8 cellular contexts compared by ENCODE assay signal in the genomic region with DNA sequence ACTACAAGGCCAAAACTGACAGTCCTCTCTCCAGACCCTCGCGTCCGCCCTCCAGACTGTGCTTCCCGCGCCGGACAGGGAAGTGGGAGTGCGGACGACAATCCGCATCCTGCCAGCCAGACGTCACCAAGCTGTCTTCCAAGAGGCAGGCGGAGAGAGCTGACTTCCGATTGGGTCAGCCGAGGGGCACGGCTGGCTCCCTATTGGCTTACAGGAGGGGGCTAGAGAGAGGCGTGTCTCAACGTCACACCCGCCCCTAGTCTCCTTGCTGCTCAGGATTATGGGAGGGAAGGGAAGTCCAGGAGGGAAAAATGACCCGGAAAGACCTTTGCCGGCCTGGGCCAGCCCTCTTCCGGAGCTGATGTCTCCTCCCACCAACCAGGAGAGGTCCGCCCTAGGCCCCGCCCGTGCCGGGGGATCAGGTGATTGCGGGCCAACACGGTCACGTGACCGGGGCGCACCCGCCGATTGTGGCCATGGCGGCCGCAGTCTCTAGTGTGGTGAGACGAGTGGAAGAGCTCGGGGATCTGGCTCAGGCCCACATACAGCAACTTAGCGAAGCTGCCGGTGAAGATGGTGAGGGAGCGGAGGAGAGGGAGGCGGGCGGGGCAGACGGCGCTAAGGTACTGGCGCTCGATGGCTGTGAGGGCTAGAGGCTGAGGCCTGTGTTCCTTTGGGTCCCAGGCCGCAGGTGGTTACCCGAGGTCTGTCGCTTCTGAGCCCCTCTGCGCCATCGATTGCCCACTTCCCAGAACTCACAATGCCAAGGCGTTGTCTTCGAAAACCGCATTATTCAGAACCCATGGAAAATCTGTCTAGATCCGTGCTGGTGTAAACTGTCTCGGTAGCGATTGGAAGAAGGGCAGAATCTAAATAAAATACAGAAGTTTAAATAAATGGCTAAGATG. TPM values are rescaled to one million over a fixed set of nuclear protein-coding genes. Genes with fewer than 3 reads are reported as not detected.
A peak's percentile ranks its signal among the peaks of the same experiment; 100 is the strongest.
DNase-seq lines count a peak whose midpoint lies in the region; ATAC-seq and TF ChIP-seq lines count a peak whose summit lies in the region.

A gene with protein sequence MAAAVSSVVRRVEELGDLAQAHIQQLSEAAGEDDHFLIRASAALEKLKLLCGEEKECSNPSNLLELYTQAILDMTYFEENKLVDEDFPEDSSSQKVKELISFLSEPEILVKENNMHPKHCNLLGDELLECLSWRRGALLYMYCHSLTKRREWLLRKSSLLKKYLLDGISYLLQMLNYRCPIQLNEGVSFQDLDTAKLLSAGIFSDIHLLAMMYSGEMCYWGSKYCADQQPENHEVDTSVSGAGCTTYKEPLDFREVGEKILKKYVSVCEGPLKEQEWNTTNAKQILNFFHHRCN (plus strand): TSS at position 453 of the 908 bp plus-strand sequence. CDS start 24 bp downstream, at position 477.

- no peaks in the 10 kb centered on the region for H3K27me3 Mint-ChIP-seq in type B pancreatic cell

- H3K36me3 ChIP-seq in heart left ventricle, result peaks cover 0 to 30% (median 17%) of the 10 kb centered on the region in 9 donors

- 0 to 1% (median 0%) methylated on average over 32 to 55 of the region's 55 CpGs for WGBS in heart left ventricle, 4 donors

- TF ChIP-seq CTCF in GM13976 (IDR thresholded peaks at IDR 0.05; ENCODE audit: borderline replicate concordance, control extremely low read depth, extremely low read depth, insufficient read depth, missing control alignments) (no peak), heart left ventricle (IDR thresholded peaks at IDR 0.05) (no peak), type B pancreatic cell (conservative IDR thresholded peaks at IDR 0.05) (no peak)

- H3K27me3 ChIP-seq in heart left ventricle, result no peaks in the 10 kb centered on the region

- in situ Hi-C loops in GM13976 (cut with MboI; ENCODE audit: low sequenced_read_pairs, unreplicated experiment), result no loop called here

- ATAC-seq in HG02870 (IDR thresholded peaks at IDR 0.05; ENCODE audit: unreplicated experiment) (peak; percentile 99), heart left ventricle (peak; percentile 99)

- DNase-seq in GM13976 (ENCODE audit: low spot score) (peak; percentile 96), NCI-H146 treated with DMSO at 0.1 percent for 48 hours (lab: John Stamatoyannopoulos, UW; ENCODE audit: unreplicated experiment) (peak; percentile 99), amniotic epithelial cell (ENCODE audit: low read depth) (peak; percentile 100), heart left ventricle (peak; percentile 99), pons (ENCODE audit: low spot score) (peak; percentile 100), type B pancreatic cell (ENCODE audit: extremely low spot score, unreplicated experiment) (peak; percentile 98)

- H3K9me3 ChIP-seq in heart left ventricle, result no peaks in the 10 kb centered on the region

- peak in 1 of 2 donors; percentile 63 for TF ChIP-seq POLR2A in heart left ventricle (IDR thresholded peaks at IDR 0.05)

- peak within 1 kb of the TSS; percentile 99 for H3K27ac Mint-ChIP-seq in type B pancreatic cell

- peak within 1 kb of the TSS; percentile 76 to 92 (median 88) for H3K27ac ChIP-seq in heart left ventricle

- peak within 1 kb of the TSS; percentile 97 for H3K4me3 Mint-ChIP-seq in type B pancreatic cell

- H3K36me3 Mint-ChIP-seq in type B pancreatic cell, result peaks cover 9% of the 10 kb centered on the region

- intact Hi-C loops in T-helper 1 cell treated with Interleukin-12 subunit alpha and Interleukin-12 subunit beta and Interleukin-4 antibody, amounts not matched to agents 30 ng/mL and 1 ng/mL, for 36 hours (cut with micrococcal nuclease), result loop anchor here (1.0 to 10.0 kb wide), 18 partner anchors 11 to 1699 kb away; partner anchors contain the start of genes ANXA2R, C5orf34, FBXO4 and HMGCS1
- intact Hi-C loops in heart left ventricle (cut with DNase I), result loop anchor here in 7 of 10 donors (1.0 to 2.0 kb wide), 6 partner anchors 20 to 35 kb away; partner anchors contain the start of genes FBXO4 (in 4 of the 7) and OXCT1 (in 3 of the 7)

- H3K4me1 Mint-ChIP-seq in type B pancreatic cell (ENCODE audit: unreplicated experiment), result peaks cover 21% of the 10 kb centered on the region

- peak within 1 kb of the TSS; percentile 45 to 90 (median 77) for H3K4me3 ChIP-seq in heart left ventricle

- no peaks in the 10 kb centered on the region for H3K9me3 Mint-ChIP-seq in type B pancreatic cell

- peaks cover 3 to 47% (median 26%) of the 10 kb centered on the region in 12 donors for H3K4me1 ChIP-seq in heart left ventricle

RNA-seq across cellular contexts. Expression of the gene that starts here (rescaled TPM):
- total RNA-seq in T-helper 1 cell treated with Interleukin-12 subunit alpha and Interleukin-12 subunit beta and Interleukin-4 antibody, amounts not matched to agents 30 ng/mL and 1 ng/mL, for 36 hours, result 25.5 and 26.9 TPM in 2 replicates
- total RNA-seq in heart left ventricle (10 to 100 TPM in 8 of 9 donors, 1 to 10 TPM in 1; 7.6 to 24.0 (median 17.7) TPM), type B pancreatic cell (ENCODE audit: low replicate concordance) (34.6 and 39.0 TPM in 2 replicates)
- 10 to 100 TPM in 1 of 2 donors, 1 to 10 TPM in 1; 4.4 to 10.8 TPM for polyA plus RNA-seq in heart left ventricle

Comparison
In these comparisons a context has a peak if more than half of its experiments do, and no peak if none do; other contexts are left out.
1. Peak in every context shown above with its lines: DNase-seq, ATAC-seq, H3K4me3 ChIP-seq and H3K27ac ChIP-seq.